In the genomic region with DNA sequence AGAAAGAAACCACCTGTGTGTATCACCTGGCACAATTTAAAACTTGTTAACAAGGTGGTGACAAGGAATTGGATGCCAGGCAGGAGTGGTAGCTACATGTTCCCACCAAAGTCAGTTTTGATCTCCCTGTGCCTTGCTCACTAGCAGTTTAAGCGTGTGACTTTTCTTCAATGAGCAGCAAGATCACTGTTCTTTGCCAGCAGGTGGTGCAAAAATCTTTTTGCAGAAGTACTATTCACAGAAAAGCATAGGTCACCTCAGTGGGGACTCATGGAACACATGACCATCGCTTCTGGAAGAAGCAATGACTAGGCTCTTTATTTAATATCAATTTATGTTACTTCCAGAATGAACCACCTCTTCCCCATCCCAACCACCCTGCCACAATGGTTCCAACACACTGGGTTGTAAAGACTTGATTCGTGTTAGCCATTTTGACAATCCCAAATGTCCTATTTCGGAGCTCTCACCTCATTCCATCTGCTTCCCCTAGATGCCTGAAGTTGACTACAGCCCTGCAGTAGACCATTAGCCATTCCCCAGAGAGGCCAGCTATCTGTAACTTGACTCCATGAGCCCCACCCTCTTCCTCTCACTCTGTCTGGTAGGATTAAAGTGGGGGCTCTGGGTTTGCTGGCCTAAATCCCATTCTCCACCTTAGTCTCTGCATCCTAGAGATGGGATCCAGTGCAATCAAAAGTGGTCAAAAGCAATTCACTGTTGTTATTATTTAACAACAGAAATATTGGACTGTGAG, we compare ENCODE assay signal across 8 cellular contexts. TPM values are rescaled to one million over a fixed set of nuclear protein-coding genes. Genes with fewer than 3 reads are reported as not detected.
DNase-seq lines count a peak whose midpoint lies in the region; ATAC-seq and TF ChIP-seq lines count a peak whose summit lies in the region.

No MANE protein-coding gene starts in this region.

- H3K36me3 ChIP-seq in GM23338 (ENCODE audit: insufficient read depth), result no peaks in the 10 kb centered on the region

- peaks cover 13% of the 10 kb centered on the region for H3K4me1 Mint-ChIP-seq in GM23338

- H3K79me2 ChIP-seq in GM23338 (replicated peaks; ENCODE audit: insufficient read depth), result no peaks in the 10 kb centered on the region

- no peaks in the 10 kb centered on the region for H3K27me3 ChIP-seq in GM23338 (ENCODE audit: insufficient read depth)

- no peaks in the 10 kb centered on the region for H3K9me3 Mint-ChIP-seq in GM23338

- no peaks in the 10 kb centered on the region for H3K36me3 Mint-ChIP-seq in GM23338 (ENCODE audit: low read depth)

- no peak overlapping the region for H3K4me3 Mint-ChIP-seq in GM23338

- no peak overlapping the region for H3K4me2 ChIP-seq in GM23338

- H3K27ac ChIP-seq in GM23338 (ENCODE audit: low read depth), result no peak overlapping the region

- H3K27me3 Mint-ChIP-seq in GM23338 (ENCODE audit: insufficient read depth, low read depth, poor library complexity), result peaks cover 2% of the 10 kb centered on the region

- H3K9me2 ChIP-seq in GM23338 (ENCODE audit: insufficient read depth), result no peaks in the 10 kb centered on the region

- no peaks in the 10 kb centered on the region for H3F3A ChIP-seq in GM23338 (replicated peaks; ENCODE audit: low read depth)

- H3K4me3 ChIP-seq in GM23338, result no peak overlapping the region

- peak; percentile 15 for DNase-seq in AG08395 (ENCODE audit: low spot score)
- DNase-seq in GM23338 (ENCODE audit: low spot score), result peak; percentile 40
- DNase-seq in iPS DF 19.7 (ENCODE audit: low read depth, low spot score), result peak; percentile 7
- DNase-seq in DMS114 treated with DMSO at 0.1 percent for 48 hours (lab: John Stamatoyannopoulos, UW; ENCODE audit: unreplicated experiment), result no peak
- DNase-seq in ureter (ENCODE audit: low spot score), result no peak
- DNase-seq in NCI-H2081 treated with DMSO at 0.1 percent for 48 hours (lab: John Stamatoyannopoulos, UW), result no peak
- DNase-seq in NCI-H2227 treated with DMSO at 0.1 percent for 48 hours (lab: John Stamatoyannopoulos, UW), result no peak

- TF ChIP-seq CTCF in GM23338 (conservative IDR thresholded peaks at IDR 0.05; ENCODE audit: low read depth in 2 of 2), result peak in 1 of 2 experiments; percentile 29; a peak in 2 of 4 replicates

- peaks cover 3% of the 10 kb centered on the region for H3K4me1 ChIP-seq in GM23338 (ENCODE audit: insufficient read depth)

- H4K20me1 ChIP-seq in GM23338 (replicated peaks; ENCODE audit: insufficient read depth), result no peaks in the 10 kb centered on the region

- H2AFZ ChIP-seq in GM23338, result peak overlapping the region; percentile 24; the same call in 1 of the 2 replicates

- ATAC-seq in GM23338 (peak; percentile 81), SK-N-SH treated with all-trans-retinoic acid at 6 μM for 48 hours (peak; percentile 35; the same call in 1 of the 3 replicates)

- no peak overlapping the region for H3K27ac Mint-ChIP-seq in GM23338

TF ChIP-seq in GM23338, 12 proteins besides CTCF, POLR2A, EP300 and RAD21 (continues in another document):
- TF ChIP-seq CREB1 (CRISPR knock-in tag; IDR thresholded peaks at IDR 0.05; ENCODE audit: low read depth) (no peak), ZNF331 (CRISPR knock-in tag; IDR thresholded peaks at IDR 0.05; ENCODE audit: low read depth) (no peak), JUNB (IDR thresholded peaks at IDR 0.05; ENCODE audit: unreplicated experiment) (no peak)
- TF ChIP-seq, protein P1, sequence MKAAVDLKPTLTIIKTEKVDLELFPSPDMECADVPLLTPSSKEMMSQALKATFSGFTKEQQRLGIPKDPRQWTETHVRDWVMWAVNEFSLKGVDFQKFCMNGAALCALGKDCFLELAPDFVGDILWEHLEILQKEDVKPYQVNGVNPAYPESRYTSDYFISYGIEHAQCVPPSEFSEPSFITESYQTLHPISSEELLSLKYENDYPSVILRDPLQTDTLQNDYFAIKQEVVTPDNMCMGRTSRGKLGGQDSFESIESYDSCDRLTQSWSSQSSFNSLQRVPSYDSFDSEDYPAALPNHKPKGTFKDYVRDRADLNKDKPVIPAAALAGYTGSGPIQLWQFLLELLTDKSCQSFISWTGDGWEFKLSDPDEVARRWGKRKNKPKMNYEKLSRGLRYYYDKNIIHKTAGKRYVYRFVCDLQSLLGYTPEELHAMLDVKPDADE (IDR thresholded peaks at IDR 0.05), result no peak

TF ChIP-seq in SK-N-SH treated with all-trans-retinoic acid at 6 μM for 48 hours, 23 proteins besides CTCF, POLR2A, EP300 and RAD21:
- TF ChIP-seq CSDC2 (CRISPR knock-in tag; IDR thresholded peaks at IDR 0.05), result no peak
- TF ChIP-seq ZNF8 (CRISPR knock-in tag; IDR thresholded peaks at IDR 0.05), result no peak
- TF ChIP-seq SNAI2 (CRISPR knock-in tag; IDR thresholded peaks at IDR 0.05), result no peak
- no peak for TF ChIP-seq ESRRG (CRISPR knock-in tag; IDR thresholded peaks at IDR 0.05)
- no peak for TF ChIP-seq PPARA (CRISPR knock-in tag; IDR thresholded peaks at IDR 0.05; ENCODE audit: borderline replicate concordance)
- TF ChIP-seq OSR1 (CRISPR knock-in tag; IDR thresholded peaks at IDR 0.05), result no peak
- no peak for TF ChIP-seq BACH2 (CRISPR knock-in tag; IDR thresholded peaks at IDR 0.05; ENCODE audit: borderline replicate concordance)
- TF ChIP-seq, protein P2, sequence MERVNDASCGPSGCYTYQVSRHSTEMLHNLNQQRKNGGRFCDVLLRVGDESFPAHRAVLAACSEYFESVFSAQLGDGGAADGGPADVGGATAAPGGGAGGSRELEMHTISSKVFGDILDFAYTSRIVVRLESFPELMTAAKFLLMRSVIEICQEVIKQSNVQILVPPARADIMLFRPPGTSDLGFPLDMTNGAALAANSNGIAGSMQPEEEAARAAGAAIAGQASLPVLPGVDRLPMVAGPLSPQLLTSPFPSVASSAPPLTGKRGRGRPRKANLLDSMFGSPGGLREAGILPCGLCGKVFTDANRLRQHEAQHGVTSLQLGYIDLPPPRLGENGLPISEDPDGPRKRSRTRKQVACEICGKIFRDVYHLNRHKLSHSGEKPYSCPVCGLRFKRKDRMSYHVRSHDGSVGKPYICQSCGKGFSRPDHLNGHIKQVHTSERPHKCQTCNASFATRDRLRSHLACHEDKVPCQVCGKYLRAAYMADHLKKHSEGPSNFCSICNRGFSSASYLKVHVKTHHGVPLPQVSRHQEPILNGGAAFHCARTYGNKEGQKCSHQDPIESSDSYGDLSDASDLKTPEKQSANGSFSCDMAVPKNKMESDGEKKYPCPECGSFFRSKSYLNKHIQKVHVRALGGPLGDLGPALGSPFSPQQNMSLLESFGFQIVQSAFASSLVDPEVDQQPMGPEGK (CRISPR knock-in tag; IDR thresholded peaks at IDR 0.05; ENCODE audit: borderline replicate concordance), result no peak
- TF ChIP-seq, protein P3, sequence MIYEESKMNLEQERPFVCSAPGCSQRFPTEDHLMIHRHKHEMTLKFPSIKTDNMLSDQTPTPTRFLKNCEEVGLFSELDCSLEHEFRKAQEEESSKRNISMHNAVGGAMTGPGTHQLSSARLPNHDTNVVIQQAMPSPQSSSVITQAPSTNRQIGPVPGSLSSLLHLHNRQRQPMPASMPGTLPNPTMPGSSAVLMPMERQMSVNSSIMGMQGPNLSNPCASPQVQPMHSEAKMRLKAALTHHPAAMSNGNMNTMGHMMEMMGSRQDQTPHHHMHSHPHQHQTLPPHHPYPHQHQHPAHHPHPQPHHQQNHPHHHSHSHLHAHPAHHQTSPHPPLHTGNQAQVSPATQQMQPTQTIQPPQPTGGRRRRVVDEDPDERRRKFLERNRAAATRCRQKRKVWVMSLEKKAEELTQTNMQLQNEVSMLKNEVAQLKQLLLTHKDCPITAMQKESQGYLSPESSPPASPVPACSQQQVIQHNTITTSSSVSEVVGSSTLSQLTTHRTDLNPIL (CRISPR knock-in tag; IDR thresholded peaks at IDR 0.05; ENCODE audit: low read depth), result no peak
- TF ChIP-seq, protein P4, sequence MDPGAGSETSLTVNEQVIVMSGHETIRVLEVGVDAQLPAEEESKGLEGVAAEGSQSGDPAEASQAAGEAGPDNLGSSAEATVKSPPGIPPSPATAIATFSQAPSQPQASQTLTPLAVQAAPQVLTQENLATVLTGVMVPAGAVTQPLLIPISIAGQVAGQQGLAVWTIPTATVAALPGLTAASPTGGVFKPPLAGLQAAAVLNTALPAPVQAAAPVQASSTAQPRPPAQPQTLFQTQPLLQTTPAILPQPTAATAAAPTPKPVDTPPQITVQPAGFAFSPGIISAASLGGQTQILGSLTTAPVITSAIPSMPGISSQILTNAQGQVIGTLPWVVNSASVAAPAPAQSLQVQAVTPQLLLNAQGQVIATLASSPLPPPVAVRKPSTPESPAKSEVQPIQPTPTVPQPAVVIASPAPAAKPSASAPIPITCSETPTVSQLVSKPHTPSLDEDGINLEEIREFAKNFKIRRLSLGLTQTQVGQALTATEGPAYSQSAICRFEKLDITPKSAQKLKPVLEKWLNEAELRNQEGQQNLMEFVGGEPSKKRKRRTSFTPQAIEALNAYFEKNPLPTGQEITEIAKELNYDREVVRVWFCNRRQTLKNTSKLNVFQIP (CRISPR knock-in tag; IDR thresholded peaks at IDR 0.05; ENCODE audit: borderline replicate concordance, low read depth), result no peak
- no peak for TF ChIP-seq TOX (CRISPR knock-in tag; IDR thresholded peaks at IDR 0.05; ENCODE audit: borderline replicate concordance)
- no peak for TF ChIP-seq ISL1 (CRISPR knock-in tag; IDR thresholded peaks at IDR 0.05)
- TF ChIP-seq, protein P5, sequence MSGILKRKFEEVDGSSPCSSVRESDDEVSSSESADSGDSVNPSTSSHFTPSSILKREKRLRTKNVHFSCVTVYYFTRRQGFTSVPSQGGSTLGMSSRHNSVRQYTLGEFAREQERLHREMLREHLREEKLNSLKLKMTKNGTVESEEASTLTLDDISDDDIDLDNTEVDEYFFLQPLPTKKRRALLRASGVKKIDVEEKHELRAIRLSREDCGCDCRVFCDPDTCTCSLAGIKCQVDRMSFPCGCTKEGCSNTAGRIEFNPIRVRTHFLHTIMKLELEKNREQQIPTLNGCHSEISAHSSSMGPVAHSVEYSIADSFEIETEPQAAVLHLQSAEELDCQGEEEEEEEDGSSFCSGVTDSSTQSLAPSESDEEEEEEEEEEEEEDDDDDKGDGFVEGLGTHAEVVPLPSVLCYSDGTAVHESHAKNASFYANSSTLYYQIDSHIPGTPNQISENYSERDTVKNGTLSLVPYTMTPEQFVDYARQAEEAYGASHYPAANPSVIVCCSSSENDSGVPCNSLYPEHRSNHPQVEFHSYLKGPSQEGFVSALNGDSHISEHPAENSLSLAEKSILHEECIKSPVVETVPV (CRISPR knock-in tag; IDR thresholded peaks at IDR 0.05), result no peak
- no peak for TF ChIP-seq ZNF70 (CRISPR knock-in tag; IDR thresholded peaks at IDR 0.05)

RNA-seq across cellular contexts. Expression of a gene that starts 59.1 kb away (rescaled TPM):
- 0.35 and 0.93 TPM in 2 replicates for total RNA-seq in GM23338 (2014; rRNA removed; shearing (Covaris generic))
- 0.21 and 0.24 TPM in 2 replicates for polyA plus RNA-seq in GM23338 (2016; fragmentation: Nextera tagmentation; extraction: Ambion mirVana)
- total RNA-seq in ureter, result 4.0 TPM

Comparison
In these comparisons a context has a peak if more than half of its experiments do, and no peak if none do; other contexts are left out.
1. DNase-seq: peak in AG08395 (single experiment), GM23338 (single experiment) and iPS DF 19.7 (single experiment); none in DMS114 treated with DMSO at 0.1 percent for 48 hours (single experiment), ureter (single experiment), NCI-H2081 treated with DMSO at 0.1 percent for 48 hours (single experiment) and NCI-H2227 treated with DMSO at 0.1 percent for 48 hours (single experiment).